In genomic region chr14:69876848-69877306, GRCh38 we compare ENCODE assay signal across 1 cellular context.
TF ChIP-seq lines count a peak whose summit lies in the region.

No MANE protein-coding gene starts in this region.

TF ChIP-seq in HepG2, 621 proteins besides CTCF, POLR2A, EP300 and RAD21 (continues in another document):
- TF ChIP-seq PHF21A (CRISPR knock-in tag; IDR thresholded peaks at IDR 0.05): peak; percentile 69
- peak; percentile 43; the same call in 1 of the 2 replicates for TF ChIP-seq ZNF644 (CRISPR knock-in tag; IDR thresholded peaks at IDR 0.05; ENCODE audit: low read depth)
- TF ChIP-seq SAP130 (CRISPR knock-in tag; IDR thresholded peaks at IDR 0.05; ENCODE audit: low read depth): peak; percentile 89
- TF ChIP-seq ZBTB39 (CRISPR knock-in tag; IDR thresholded peaks at IDR 0.05): no peak
- no peak for TF ChIP-seq FOXP1 (IDR thresholded peaks at IDR 0.05)
- TF ChIP-seq FOXP1 (CRISPR knock-in tag; IDR thresholded peaks at IDR 0.05): peak; percentile 50
- no peak for TF ChIP-seq ASH2L (IDR thresholded peaks at IDR 0.05; ENCODE audit: insufficient read length, low read depth, low read length)
- no peak for TF ChIP-seq LCORL (IDR thresholded peaks at IDR 0.05)
- TF ChIP-seq LCORL (CRISPR knock-in tag; IDR thresholded peaks at IDR 0.05): 0 out of 2 replicates have a peak, but pooled peaks have one; percentile 48
- TF ChIP-seq THAP7 (CRISPR knock-in tag; IDR thresholded peaks at IDR 0.05): 0 out of 2 replicates have a peak, but pooled peaks have one; percentile 44
- TF ChIP-seq NCOA2 (CRISPR knock-in tag; IDR thresholded peaks at IDR 0.05): peak; percentile 74
- 0 out of 2 replicates have a peak, but pooled peaks have one; percentile 67 for TF ChIP-seq ZNF431 (CRISPR knock-in tag; IDR thresholded peaks at IDR 0.05; ENCODE audit: borderline replicate concordance, low read depth)
- peak; percentile 73 for TF ChIP-seq ZGPAT (CRISPR knock-in tag; IDR thresholded peaks at IDR 0.05)
- TF ChIP-seq RARG (CRISPR knock-in tag; IDR thresholded peaks at IDR 0.05; ENCODE audit: low read depth): no peak
- TF ChIP-seq ZNF501 (CRISPR knock-in tag; IDR thresholded peaks at IDR 0.05): 0 out of 2 replicates have a peak, but pooled peaks have one; percentile 30
- 0 out of 2 replicates have a peak, but pooled peaks have one; percentile 70 for TF ChIP-seq ZBTB43 (CRISPR knock-in tag; conservative IDR thresholded peaks at IDR 0.05)
- no peak for TF ChIP-seq ZNF777 (CRISPR knock-in tag; IDR thresholded peaks at IDR 0.05)
- peak; percentile 58 for TF ChIP-seq TEAD3 (CRISPR knock-in tag; optimal IDR thresholded peaks at IDR 0.05; ENCODE audit: borderline replicate concordance)
- TF ChIP-seq PRPF4 (IDR thresholded peaks at IDR 0.05; ENCODE audit: low read depth, low read length, poor library complexity, severe bottlenecking): no peak
- TF ChIP-seq ELF3 (CRISPR knock-in tag; IDR thresholded peaks at IDR 0.05): peak; percentile 81
- TF ChIP-seq HMGA1 (CRISPR knock-in tag; conservative IDR thresholded peaks at IDR 0.05): no peak
- no peak for TF ChIP-seq ZNF12 (CRISPR knock-in tag; IDR thresholded peaks at IDR 0.05)
- 0 out of 2 replicates have a peak, but pooled peaks have one; percentile 59 for TF ChIP-seq KAT8 (CRISPR knock-in tag; IDR thresholded peaks at IDR 0.05)
- TF ChIP-seq ZNF251 (CRISPR knock-in tag; IDR thresholded peaks at IDR 0.05): no peak
- TF ChIP-seq ZBTB14 (CRISPR knock-in tag; IDR thresholded peaks at IDR 0.05): no peak
- TF ChIP-seq NR3C1 (CRISPR knock-in tag; IDR thresholded peaks at IDR 0.05): no peak
- no peak for TF ChIP-seq PRDM10 (CRISPR knock-in tag; IDR thresholded peaks at IDR 0.05; ENCODE audit: low read depth)
- no peak for TF ChIP-seq SOX6 (IDR thresholded peaks at IDR 0.05)
- TF ChIP-seq SOX6 (CRISPR knock-in tag; IDR thresholded peaks at IDR 0.05): peak; percentile 65
- TF ChIP-seq MXI1 (IDR thresholded peaks at IDR 0.05; ENCODE audit: borderline replicate concordance, low read depth, low read length): peak; percentile 69; the same call in 1 of the 3 replicates
- TF ChIP-seq FOXA3 (CRISPR knock-in tag; IDR thresholded peaks at IDR 0.05): peak; percentile 80
- TF ChIP-seq BORCS8-MEF2B (CRISPR knock-in tag; IDR thresholded peaks at IDR 0.05): peak; percentile 50; the same call in 1 of the 2 replicates
- 0 out of 2 replicates have a peak, but pooled peaks have one; percentile 74 for TF ChIP-seq ZNF619 (CRISPR knock-in tag; IDR thresholded peaks at IDR 0.05)
- TF ChIP-seq HDAC2 (CRISPR knock-in tag; IDR thresholded peaks at IDR 0.05): peak; percentile 52; the same call in 1 of the 2 replicates
- TF ChIP-seq ZSCAN21 (CRISPR knock-in tag; IDR thresholded peaks at IDR 0.05; ENCODE audit: borderline replicate concordance): 0 out of 2 replicates have a peak, but pooled peaks have one; percentile 29
- no peak; the same call in 1 of the 2 replicates for TF ChIP-seq ZNF598 (CRISPR knock-in tag; IDR thresholded peaks at IDR 0.05; ENCODE audit: borderline replicate concordance)
- TF ChIP-seq ZNF788 (CRISPR knock-in tag; IDR thresholded peaks at IDR 0.05; ENCODE audit: borderline replicate concordance): peak; percentile 25; the same call in 1 of the 2 replicates
- no peak for TF ChIP-seq ZNF263 (CRISPR knock-in tag; IDR thresholded peaks at IDR 0.05)
- peak; percentile 78 for TF ChIP-seq HNF4A (CRISPR knock-in tag; IDR thresholded peaks at IDR 0.05)
- 0 out of 2 replicates have a peak, but pooled peaks have one; percentile 45 for TF ChIP-seq SMAD1 (CRISPR knock-in tag; IDR thresholded peaks at IDR 0.05; ENCODE audit: borderline replicate concordance, low read depth)
- TF ChIP-seq SOX13 (IDR thresholded peaks at IDR 0.05): no peak
- TF ChIP-seq SOX13 (CRISPR knock-in tag; conservative IDR thresholded peaks at IDR 0.05 in 1 of 2, IDR thresholded peaks at IDR 0.05 in 1 of 2): peak in 1 of 2 experiments; percentile 48; a peak in 1 of 4 replicates
- no peak for TF ChIP-seq IRX3 (CRISPR knock-in tag; IDR thresholded peaks at IDR 0.05; ENCODE audit: borderline replicate concordance, low read depth)
- TF ChIP-seq THRA (CRISPR knock-in tag; IDR thresholded peaks at IDR 0.05; ENCODE audit: borderline replicate concordance): no peak
- 0 out of 2 replicates have a peak, but pooled peaks have one; percentile 44 for TF ChIP-seq CC2D1A (CRISPR knock-in tag; IDR thresholded peaks at IDR 0.05)
- peak; percentile 81 for TF ChIP-seq SALL1 (CRISPR knock-in tag; IDR thresholded peaks at IDR 0.05)
- TF ChIP-seq ARID3A (IDR thresholded peaks at IDR 0.05; ENCODE audit: low read depth, low read length): 0 out of 2 replicates have a peak, but pooled peaks have one; percentile 30
- TF ChIP-seq ZFAT (CRISPR knock-in tag; conservative IDR thresholded peaks at IDR 0.05): no peak
- peak; percentile 90 for TF ChIP-seq ARID5B (CRISPR knock-in tag; IDR thresholded peaks at IDR 0.05)
- peak; percentile 86 for TF ChIP-seq CEBPB (IDR thresholded peaks at IDR 0.05; ENCODE audit: borderline replicate concordance, low read depth, low read length)
